Comparison of ENCODE assay signal across 1 cellular context in genomic region chr2:30403592-30404353, GRCh38.
TF ChIP-seq lines count a peak whose summit lies in the region.

No MANE protein-coding gene starts in this region.

TF ChIP-seq in IMR-90, 13 proteins besides CTCF, POLR2A, EP300 and RAD21:
- no peak for TF ChIP-seq ELK1 (IDR thresholded peaks at IDR 0.05; ENCODE audit: borderline replicate concordance, low read depth, low read length)
- no peak for TF ChIP-seq BHLHE40 (IDR thresholded peaks at IDR 0.05; ENCODE audit: low read depth, low read length)
- no peak for TF ChIP-seq CHD1 (IDR thresholded peaks at IDR 0.05; ENCODE audit: low read depth, low read length)
- TF ChIP-seq USF2 (IDR thresholded peaks at IDR 0.05; ENCODE audit: low read depth, low read length): no peak
- no peak for TF ChIP-seq RFX5 (IDR thresholded peaks at IDR 0.05; ENCODE audit: low read depth, low read length)
- TF ChIP-seq MAZ (IDR thresholded peaks at IDR 0.05; ENCODE audit: borderline replicate concordance, low read depth, low read length): no peak
- TF ChIP-seq RCOR1 (IDR thresholded peaks at IDR 0.05; ENCODE audit: insufficient replicate concordance, low read length): no peak
- TF ChIP-seq SMC3 (IDR thresholded peaks at IDR 0.05; ENCODE audit: low read depth, low read length): no peak
- no peak for TF ChIP-seq CEBPB (IDR thresholded peaks at IDR 0.05; ENCODE audit: low read depth, low read length)
- no peak for TF ChIP-seq NFE2L2 (IDR thresholded peaks at IDR 0.05; ENCODE audit: low read depth, low read length)
- TF ChIP-seq FOS (IDR thresholded peaks at IDR 0.05; ENCODE audit: low read depth, low read length): no peak
- no peak for TF ChIP-seq MAFK (IDR thresholded peaks at IDR 0.05; ENCODE audit: low read depth, low read length)
- TF ChIP-seq MXI1 (IDR thresholded peaks at IDR 0.05; ENCODE audit: borderline replicate concordance, low read depth, low read length): no peak
